In genomic region chr9:102434545-102434944, GRCh38 we compare ENCODE assay signal across 22 cellular contexts.
DNase-seq lines count a peak whose midpoint lies in the region; ATAC-seq, FAIRE-seq and TF ChIP-seq lines count a peak whose summit lies in the region.
"Had no signal": no experiment of that assay in that cellular context is flagged by ENCODE, and none has a peak within 500 bp of the region (broad histone marks: within the 10 kb centered on the region; RNA-seq: fewer than 3 reads in every experiment).

No MANE protein-coding gene starts in this region.

- H3K27me3 Mint-ChIP-seq in neural progenitor cell (ENCODE audit: insufficient read depth, low read depth) = no peaks in the 10 kb centered on the region
- H3K27me3 Mint-ChIP-seq: B cell; CD4-positive, CD25-positive, alpha-beta regulatory T cell had no signal

- POLR2A ChIA-PET in H1 (lab: Charles Lee; ENCODE audit: partially characterized antibody) = no interaction called here

- no peak for ATAC-seq in Right ventricle myocardium superior (ENCODE audit: poor library complexity)
- ATAC-seq: CD8-positive, alpha-beta T cell; GM23338 had no signal

- H3K56ac ChIP-seq in H1 (replicated peaks; ENCODE audit: insufficient read length, low read depth, low read length) = no peak overlapping the region

- H3K27ac Mint-ChIP-seq in neural progenitor cell = no peak overlapping the region
- H3K27ac Mint-ChIP-seq: B cell; CD4-positive, CD25-positive, alpha-beta regulatory T cell; CD8-positive, alpha-beta T cell; GM23338 had no signal

- H3K79me1 ChIP-seq in H1 (ENCODE audit: low read depth, low read length) = no peaks in the 10 kb centered on the region

- intact Hi-C loops in Right ventricle myocardium superior (cut with DNase I) = no loop called here

- H3K4me2 ChIP-seq in H1 (ENCODE audit: insufficient read depth in 1 of 2, low read depth in 2 of 2, low read length in 2 of 2) (no peak overlapping the region), neural progenitor cell (no peak overlapping the region)
- H3K4me2 ChIP-seq: BLaER1, GM23338 had no signal

- TF ChIP-seq POLR2A in H1 (IDR thresholded peaks at IDR 0.05; ENCODE audit: control extremely low read depth in 1 of 2, low read depth in 2 of 2, low read length in 2 of 2) = no peak
- no peak for TF ChIP-seq POLR2A in erythroblast (IDR thresholded peaks at IDR 0.05; ENCODE audit: low read length)

- no peak for FAIRE-seq in H1 (lab: Jason Lieb, UNC)
- FAIRE-seq: A204.1, G401.6, GM12892, GM19239 had no signal

- H2BK120ac ChIP-seq in H1 (replicated peaks; ENCODE audit: low read depth, low read length) = no peak overlapping the region

- H3K4me3 ChIP-seq in H1 (ENCODE audit: extremely low read depth in 1 of 4, insufficient read depth in 2 of 4, low read depth in 3 of 4, low read length in 4 of 4) (no peak overlapping the region), neural progenitor cell (no peak overlapping the region)
- H3K4me3 ChIP-seq: BLaER1, GM23338 had no signal

- no peaks in the 10 kb centered on the region for H3F3A ChIP-seq in neural progenitor cell (ENCODE audit: low read depth)

- TF ChIP-seq RAD21 in H1 (IDR thresholded peaks at IDR 0.05 in 1 of 2, conservative IDR thresholded peaks at IDR 0.05 in 1 of 2; ENCODE audit: low read depth in 2 of 2, low read length in 2 of 2) = no peak

- CTCF ChIA-PET in H1 (lab: Charles Lee; ENCODE audit: partially characterized antibody) = no interaction called here

- H3K4me3 Mint-ChIP-seq in neural progenitor cell = no peak overlapping the region
- H3K4me3 Mint-ChIP-seq: B cell; CD4-positive, CD25-positive, alpha-beta regulatory T cell; CD8-positive, alpha-beta T cell; GM23338 had no signal

- H2BK5ac ChIP-seq in H1 (ENCODE audit: low read depth, low read length) = no peak overlapping the region

- H3K4ac ChIP-seq in H1 (replicated peaks; ENCODE audit: insufficient read length, low read depth, low read length) = no peak overlapping the region

- peaks cover 2% of the 10 kb centered on the region for H3K36me3 Mint-ChIP-seq in neural progenitor cell
- H3K36me3 Mint-ChIP-seq: CD4-positive, CD25-positive, alpha-beta regulatory T cell; CD8-positive, alpha-beta T cell had no signal

- DNase-seq in NCI-H748 (lab: John Stamatoyannopoulos, UW; ENCODE audit: unreplicated experiment) (peak; percentile 15), NCI-H748 treated with DMSO at 0.1 percent for 48 hours (lab: John Stamatoyannopoulos, UW) (no peak), H1 (ENCODE audit: low read depth in 1 of 2, low spot score in 2 of 2) (no peak), neural progenitor cell (ENCODE audit: low spot score) (peak; percentile 1), erythroblast (lab: John Stamatoyannopoulos, UW) (no peak), Right ventricle myocardium superior (no peak)
- DNase-seq: Caco-2; CD4-positive, CD25-positive, alpha-beta regulatory T cell; CD8-positive, alpha-beta T cell; DMS153; DND-41; H7; HCEC 1CT had no signal

- H3K9ac ChIP-seq in H1 (replicated peaks in 1 of 4; ENCODE audit: extremely low read depth in 1 of 4, low read depth in 3 of 4, low read length in 3 of 4) = no peak overlapping the region
- no peak overlapping the region for H3K9ac ChIP-seq in neural progenitor cell
- H3K9ac ChIP-seq: BLaER1 had no signal

- H3K27ac ChIP-seq in H1 (ENCODE audit: low read depth, low read length) = no peak overlapping the region
- no peak overlapping the region for H3K27ac ChIP-seq in neural progenitor cell
- H3K27ac ChIP-seq: 22Rv1, BLaER1, C4-2B had no signal

- no peak overlapping the region for H2AK5ac ChIP-seq in H1 (ENCODE audit: low read depth, low read length)

- TF ChIP-seq CTCF in H1 (IDR thresholded peaks at IDR 0.05; ENCODE audit: control extremely low read depth in 1 of 3, insufficient read depth in 1 of 3, low read depth in 1 of 3, low read length in 3 of 3) = no peak
- no peak for TF ChIP-seq CTCF in neural progenitor cell (IDR thresholded peaks at IDR 0.05)

- no peak overlapping the region for H4K91ac ChIP-seq in H1 (replicated peaks; ENCODE audit: insufficient read length, low read length)

- no peak overlapping the region for H3K18ac ChIP-seq in H1 (ENCODE audit: extremely low read depth, low read length)

- H2BK20ac ChIP-seq in H1 (ENCODE audit: low read length) = no peak overlapping the region

- H3K27me3 ChIP-seq in H1 (replicated peaks in 1 of 4; ENCODE audit: control insufficient read depth in 3 of 4, extremely low read depth in 1 of 4, insufficient read depth in 3 of 4, low read length in 3 of 4) = peaks cover 0 to 11% (median 2%) of the 10 kb centered on the region in 4 experiments; a peak in 3 of 7 replicates
- no peaks in the 10 kb centered on the region for H3K27me3 ChIP-seq in neural progenitor cell
- H3K27me3 ChIP-seq: BLaER1 had no signal

- no peak overlapping the region for H2AFZ ChIP-seq in H1 (ENCODE audit: low read length)
- no peak overlapping the region for H2AFZ ChIP-seq in neural progenitor cell (replicated peaks)
- H2AFZ ChIP-seq: GM23338 had no signal

- H4K20me1 ChIP-seq in H1 (replicated peaks in 1 of 2; ENCODE audit: control insufficient read depth in 1 of 2, insufficient read depth in 2 of 2, low read length in 2 of 2) = no peaks in the 10 kb centered on the region
- no peaks in the 10 kb centered on the region for H4K20me1 ChIP-seq in neural progenitor cell (ENCODE audit: low read depth)
- H4K20me1 ChIP-seq: BLaER1 had no signal

- no peaks in the 10 kb centered on the region for H3K36me3 ChIP-seq in H1 (ENCODE audit: control insufficient read depth in 2 of 4, insufficient read depth in 4 of 4, low read length in 3 of 4)
- H3K36me3 ChIP-seq in neural progenitor cell = no peaks in the 10 kb centered on the region
- H3K36me3 ChIP-seq: BLaER1 had no signal

- H3K4me1 ChIP-seq in H1 (replicated peaks in 1 of 4; ENCODE audit: control insufficient read depth in 3 of 4, insufficient read depth in 4 of 4, low read length in 3 of 4) (no peaks in the 10 kb centered on the region), neural progenitor cell (no peaks in the 10 kb centered on the region)
- H3K4me1 ChIP-seq: BLaER1, Caco-2 had no signal

- H3K14ac ChIP-seq in H1 (ENCODE audit: insufficient read length) = no peak overlapping the region

- no peak overlapping the region for H2BK12ac ChIP-seq in H1 (ENCODE audit: low read depth, low read length)

- no peaks in the 10 kb centered on the region for H3K9me3 Mint-ChIP-seq in neural progenitor cell

- 33% methylated on average over 1 of the region's 1 CpG; no CpG with 5 or more reads in 1 of the 2 experiments for WGBS in H1 (ENCODE audit: extremely low coverage in 1 of 2, insufficient coverage in 1 of 2, insufficient read length in 1 of 2, insufficient replicate concordance in 2 of 2, low coverage in 1 of 2, low lambda C conversion rate in 2 of 2, missing lambda C conversion rate in 1 of 2), 2 experiments

- peaks cover 8% of the 10 kb centered on the region for H3K4me1 Mint-ChIP-seq in neural progenitor cell
- H3K4me1 Mint-ChIP-seq: B cell; CD4-positive, CD25-positive, alpha-beta regulatory T cell; GM23338 had no signal

- no peaks in the 10 kb centered on the region; a peak in 1 of 4 replicates for H3K9me3 ChIP-seq in H1 (ENCODE audit: insufficient read depth in 2 of 2, low read depth in 1 of 2, low read length in 1 of 2)
- peaks cover 11% of the 10 kb centered on the region for H3K9me3 ChIP-seq in neural progenitor cell (ENCODE audit: low read depth)
- H3K9me3 ChIP-seq: BLaER1, Caco-2 had no signal

- no peak overlapping the region for H3K23ac ChIP-seq in H1 (ENCODE audit: insufficient read length)

- no peak for TF ChIP-seq EP300 in H1 (IDR thresholded peaks at IDR 0.05; ENCODE audit: borderline replicate concordance in 1 of 2, low read depth in 2 of 2, low read length in 2 of 2)

- no peak overlapping the region for H4K8ac ChIP-seq in H1 (ENCODE audit: extremely low read depth, insufficient read depth, low read length)

- H4K5ac ChIP-seq in H1 (ENCODE audit: insufficient read length, low read depth, low read length) = no peak overlapping the region

- no peak overlapping the region for H2BK15ac ChIP-seq in H1 (ENCODE audit: low read length)

- no peaks in the 10 kb centered on the region for H3K79me2 ChIP-seq in H1 (ENCODE audit: control insufficient read depth in 1 of 2, insufficient read depth in 2 of 2, low read length in 2 of 2)
- no peaks in the 10 kb centered on the region for H3K79me2 ChIP-seq in neural progenitor cell (ENCODE audit: low read depth)

- no peaks in the 10 kb centered on the region for H3K23me2 ChIP-seq in H1 (ENCODE audit: low read depth, low read length)

TF ChIP-seq in H1, 55 proteins besides CTCF, POLR2A, EP300 and RAD21:
- TF ChIP-seq TCF12 (IDR thresholded peaks at IDR 0.05; ENCODE audit: low read depth, low read length) (peak; percentile 77; the same call in 1 of the 2 replicates), EZH2 (IDR thresholded peaks at IDR 0.05; ENCODE audit: low read depth, low read length, severe bottlenecking) (no peak)

Comparison
In these comparisons a context has a peak if more than half of its experiments do, and no peak if none do; other contexts are left out.
1. DNase-seq: peak in NCI-H748 (single experiment) and neural progenitor cell (single experiment); none in NCI-H748 treated with DMSO at 0.1 percent for 48 hours (single experiment), H1 (0 of 2), erythroblast (0 of 2) and Right ventricle myocardium superior (single experiment).